9 cellular contexts compared by ENCODE assay signal in genomic region chr5:172107606-172108005, GRCh38.
DNase-seq lines count a peak whose midpoint lies in the region; ATAC-seq and TF ChIP-seq lines count a peak whose summit lies in the region.
"Had no signal": no experiment of that assay in that cellular context is flagged by ENCODE, and none has a peak within 500 bp of the region (broad histone marks: within the 10 kb centered on the region; RNA-seq: fewer than 3 reads in every experiment).

No MANE protein-coding gene starts in this region.

- no peak for ATAC-seq in activated T-cell treated with anti-CD3 and anti-CD28 coated beads, Interleukin-2, amount 50 U/mL, for 72 hours (replicated peaks in 1 of 2)
- ATAC-seq in upper lobe of right lung (no peak), GM19455 (IDR thresholded peaks at IDR 0.05; ENCODE audit: unreplicated experiment) (no peak)
- no peak for ATAC-seq in effector memory CD8-positive, alpha-beta T cell (replicated peaks)

- H3K4me3 ChIP-seq in hepatocyte = no peak overlapping the region
- H3K4me3 ChIP-seq in upper lobe of right lung = no peak overlapping the region

- TF ChIP-seq CTCF in hepatocyte (IDR thresholded peaks at IDR 0.05; ENCODE audit: poor library complexity) = no peak
- TF ChIP-seq CTCF in upper lobe of right lung (IDR thresholded peaks at IDR 0.05) = no peak

- H4K20me1 ChIP-seq in hepatocyte (ENCODE audit: insufficient read depth, poor library complexity, severe bottlenecking) = no peaks in the 10 kb centered on the region

- H3K36me3 ChIP-seq in hepatocyte (replicated peaks; ENCODE audit: insufficient read depth, low read depth) (no peaks in the 10 kb centered on the region), upper lobe of right lung (peaks cover 23% of the 10 kb centered on the region)

- no peaks in the 10 kb centered on the region for H3K27me3 Mint-ChIP-seq in activated T-cell treated with anti-CD3 and anti-CD28 coated beads, Interleukin-2, amount 50 U/mL, for 72 hours (ENCODE audit: low read depth)
- H3K27me3 Mint-ChIP-seq in activated naive CD8-positive, alpha-beta T cell treated with anti-CD3 and anti-CD28 coated beads for 36 hours = no peaks in the 10 kb centered on the region
- no peaks in the 10 kb centered on the region for H3K27me3 Mint-ChIP-seq in effector memory CD8-positive, alpha-beta T cell

- WGBS in hepatocyte (ENCODE audit: low lambda C conversion rate, missing lambda C conversion rate) = 64% methylated on average over 13 of the region's 13 CpGs

- no peak overlapping the region for H3K4me3 Mint-ChIP-seq in activated T-cell treated with anti-CD3 and anti-CD28 coated beads, Interleukin-2, amount 50 U/mL, for 72 hours
- H3K4me3 Mint-ChIP-seq in activated naive CD8-positive, alpha-beta T cell treated with anti-CD3 and anti-CD28 coated beads for 36 hours = no peak overlapping the region
- H3K4me3 Mint-ChIP-seq in effector memory CD8-positive, alpha-beta T cell = no peak overlapping the region
- H3K4me3 Mint-ChIP-seq: activated naive CD4-positive, alpha-beta T cell treated with anti-CD3 and anti-CD28 coated beads for 36 hours had no signal

- peaks cover 4 to 22% of the 10 kb centered on the region in 2 donors for H3K36me3 Mint-ChIP-seq in activated T-cell treated with anti-CD3 and anti-CD28 coated beads, Interleukin-2, amount 50 U/mL, for 72 hours (ENCODE audit: insufficient read depth in 2 of 2)
- peaks cover 40% of the 10 kb centered on the region for H3K36me3 Mint-ChIP-seq in activated naive CD8-positive, alpha-beta T cell treated with anti-CD3 and anti-CD28 coated beads for 36 hours
- H3K36me3 Mint-ChIP-seq in effector memory CD8-positive, alpha-beta T cell (ENCODE audit: insufficient read depth) = peaks cover 49% of the 10 kb centered on the region

- H3K9me2 ChIP-seq in hepatocyte (replicated peaks; ENCODE audit: insufficient read depth) = no peaks in the 10 kb centered on the region

- H3K79me2 ChIP-seq in hepatocyte = no peaks in the 10 kb centered on the region

- no peak overlapping the region for H2AFZ ChIP-seq in hepatocyte

- no peaks in the 10 kb centered on the region for H3K9me3 Mint-ChIP-seq in activated T-cell treated with anti-CD3 and anti-CD28 coated beads, Interleukin-2, amount 50 U/mL, for 72 hours
- no peaks in the 10 kb centered on the region for H3K9me3 Mint-ChIP-seq in activated naive CD8-positive, alpha-beta T cell treated with anti-CD3 and anti-CD28 coated beads for 36 hours
- no peaks in the 10 kb centered on the region for H3K9me3 Mint-ChIP-seq in effector memory CD8-positive, alpha-beta T cell
- H3K9me3 Mint-ChIP-seq: activated naive CD4-positive, alpha-beta T cell treated with anti-CD3 and anti-CD28 coated beads for 36 hours had no signal

- intact Hi-C loops in upper lobe of right lung (cut with DNase I) = loop anchor here (5.0 to 10.0 kb wide), 2 partner anchors 85 to 177 kb away; partner anchors contain the start of genes EFCAB9 and UBTD2

- H3K4me1 Mint-ChIP-seq in activated T-cell treated with anti-CD3 and anti-CD28 coated beads, Interleukin-2, amount 50 U/mL, for 72 hours (ENCODE audit: low read depth) = peaks cover 66% of the 10 kb centered on the region
- peaks cover 59% of the 10 kb centered on the region for H3K4me1 Mint-ChIP-seq in activated naive CD8-positive, alpha-beta T cell treated with anti-CD3 and anti-CD28 coated beads for 36 hours
- H3K4me1 Mint-ChIP-seq in effector memory CD8-positive, alpha-beta T cell (ENCODE audit: low read depth in 2 of 2) = peaks cover 31 to 49% of the 10 kb centered on the region in 2 donors

- peak overlapping the region; percentile 79 for H3K27ac Mint-ChIP-seq in activated T-cell treated with anti-CD3 and anti-CD28 coated beads, Interleukin-2, amount 50 U/mL, for 72 hours
- peak overlapping the region; percentile 48 for H3K27ac Mint-ChIP-seq in activated naive CD8-positive, alpha-beta T cell treated with anti-CD3 and anti-CD28 coated beads for 36 hours
- peak overlapping the region in 1 of 2 donors; percentile 74 for H3K27ac Mint-ChIP-seq in effector memory CD8-positive, alpha-beta T cell

- no peak for DNase-seq in activated T-cell treated with anti-CD3 and anti-CD28 coated beads, Interleukin-2, amount 50 U/mL, for 72 hours
- no peak for DNase-seq in activated T-cell treated with anti-CD3 and anti-CD28 coated beads for 4 hours
- DNase-seq in activated naive CD8-positive, alpha-beta T cell treated with anti-CD3 and anti-CD28 coated beads for 36 hours = no peak
- no peak for DNase-seq in hepatocyte (ENCODE audit: low spot score)
- no peak for DNase-seq in upper lobe of right lung
- no peak for DNase-seq in NCI-H128 (lab: John Stamatoyannopoulos, UW; ENCODE audit: unreplicated experiment)
- DNase-seq in effector memory CD8-positive, alpha-beta T cell = no peak

- H3K27ac ChIP-seq in hepatocyte (no peak overlapping the region), upper lobe of right lung (peak overlapping the region; percentile 9)

- peaks cover 29% of the 10 kb centered on the region for H3K4me1 ChIP-seq in hepatocyte (ENCODE audit: insufficient read depth)
- H3K4me1 ChIP-seq in upper lobe of right lung = peaks cover 57% of the 10 kb centered on the region

- H3K9me3 ChIP-seq in hepatocyte (ENCODE audit: low read depth) = no peaks in the 10 kb centered on the region
- no peaks in the 10 kb centered on the region for H3K9me3 ChIP-seq in upper lobe of right lung

- peak overlapping the region; percentile 82 for H3K4me2 ChIP-seq in hepatocyte

- no peaks in the 10 kb centered on the region for H3K27me3 ChIP-seq in hepatocyte
- H3K27me3 ChIP-seq in upper lobe of right lung = no peaks in the 10 kb centered on the region
